13 cellular contexts compared by ENCODE assay signal in the genomic region with DNA sequence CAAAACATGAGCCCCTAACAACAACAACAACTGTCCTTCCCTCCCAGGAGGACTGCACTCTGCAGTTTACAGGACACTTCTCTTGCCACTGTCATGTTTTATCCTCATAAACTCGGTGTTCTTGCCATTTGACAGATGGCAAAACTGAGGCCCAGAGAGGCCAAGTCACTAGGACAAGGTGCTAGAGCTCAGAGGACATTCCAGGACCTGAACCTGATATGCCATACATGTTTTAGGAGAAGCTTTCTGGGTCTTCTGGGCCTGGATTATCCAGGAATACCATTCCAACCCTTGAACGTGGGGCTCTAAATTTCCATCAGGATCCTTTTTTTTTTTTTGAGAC. TPM values are rescaled to one million over a fixed set of nuclear protein-coding genes. Genes with fewer than 3 reads are reported as not detected.
DNase-seq lines count a peak whose midpoint lies in the region; ATAC-seq and TF ChIP-seq lines count a peak whose summit lies in the region.
"Had no signal": no experiment of that assay in that cellular context is flagged by ENCODE, and none has a peak within 500 bp of the region (broad histone marks: within the 10 kb centered on the region; RNA-seq: fewer than 3 reads in every experiment).

No MANE protein-coding gene starts in this region.

- TF ChIP-seq POLR2A in adrenal gland (IDR thresholded peaks at IDR 0.05) = no peak

- H3K4me2 ChIP-seq in parathyroid adenoma (ENCODE audit: low read length) = peak overlapping the region; percentile 73

- TF ChIP-seq CTCF in adrenal gland (IDR thresholded peaks at IDR 0.05) = no peak
- no peak for TF ChIP-seq CTCF in foreskin keratinocyte (conservative IDR thresholded peaks at IDR 0.05)
- TF ChIP-seq CTCF in parathyroid adenoma (IDR thresholded peaks at IDR 0.05) = no peak
- no peak for TF ChIP-seq CTCF in CD8-positive, alpha-beta T cell (IDR thresholded peaks at IDR 0.05)

- H3K4me1 ChIP-seq in ACC112 (ENCODE audit: control insufficient read depth, insufficient read depth, low read length, unreplicated experiment) (peaks cover 10% of the 10 kb centered on the region), adrenal gland (replicated peaks in 1 of 2) (peaks cover 0 to 27% of the 10 kb centered on the region in 2 donors), foreskin keratinocyte (peaks cover 4% of the 10 kb centered on the region), parathyroid adenoma (peaks cover 7% of the 10 kb centered on the region)
- no peaks in the 10 kb centered on the region for H3K4me1 ChIP-seq in CD8-positive, alpha-beta T cell (ENCODE audit: insufficient read depth, low read length)

- H3K4me3 Mint-ChIP-seq in activated CD4-positive, alpha-beta T cell treated with anti-CD3 and anti-CD28 coated beads for 36 hours = no peak overlapping the region
- H3K4me3 Mint-ChIP-seq in CD8-positive, alpha-beta T cell = no peak overlapping the region
- H3K4me3 Mint-ChIP-seq: activated CD4-positive, alpha-beta T cell treated with anti-CD3 and anti-CD28 coated beads, Interleukin-2, amount 10 ng/mL, durations not matched to agents 7 days and 5 days; activated naive CD4-positive, alpha-beta T cell treated with anti-CD3 and anti-CD28 coated beads, Interleukin-2, amount 10 ng/mL, durations not matched to agents 7 days and 5 days; stimulated activated memory B cell treated with anti-CD40 and anti-IgM and Interleukin-4, amounts not matched to agents 10 μg/mL and 1 μg/mL and 100 μg/mL, for 72 hours had no signal

- WGBS in adrenal gland, 4 donors = 69 to 92% (median 80%) methylated on average over 2 of the region's 2 CpGs

- H3K36me3 Mint-ChIP-seq in activated CD4-positive, alpha-beta T cell treated with anti-CD3 and anti-CD28 coated beads for 36 hours (ENCODE audit: low read depth) = no peaks in the 10 kb centered on the region
- no peaks in the 10 kb centered on the region for H3K36me3 Mint-ChIP-seq in CD8-positive, alpha-beta T cell
- H3K36me3 Mint-ChIP-seq: activated naive CD4-positive, alpha-beta T cell treated with anti-CD3 and anti-CD28 coated beads, Interleukin-2, amount 10 ng/mL, durations not matched to agents 7 days and 5 days; stimulated activated memory B cell treated with anti-CD40 and anti-IgM and Interleukin-4, amounts not matched to agents 10 μg/mL and 1 μg/mL and 100 μg/mL, for 72 hours had no signal

- no peak for ATAC-seq in foreskin keratinocyte
- ATAC-seq in activated CD4-positive, alpha-beta T cell treated with anti-CD3 and anti-CD28 coated beads for 36 hours = no peak
- ATAC-seq in CD8-positive, alpha-beta T cell = no peak
- ATAC-seq: stimulated activated memory B cell treated with anti-CD40 and anti-IgM and Interleukin-4, amounts not matched to agents 10 μg/mL and 1 μg/mL and 100 μg/mL, for 72 hours had no signal

- H3K4me3 ChIP-seq in ACC112 (ENCODE audit: low read depth, low read length) = peak overlapping the region; percentile 65
- H3K4me3 ChIP-seq in adrenal gland = peak overlapping the region in 1 of 4 donors; percentile 56
- H3K4me3 ChIP-seq in parathyroid adenoma (ENCODE audit: low read depth, low read length) = peak overlapping the region; percentile 45
- no peak overlapping the region for H3K4me3 ChIP-seq in CD8-positive, alpha-beta T cell (ENCODE audit: low read depth, low read length)

- H3K9me3 Mint-ChIP-seq in activated CD4-positive, alpha-beta T cell treated with anti-CD3 and anti-CD28 coated beads for 36 hours (ENCODE audit: low read depth) = no peaks in the 10 kb centered on the region
- H3K9me3 Mint-ChIP-seq in CD8-positive, alpha-beta T cell = no peaks in the 10 kb centered on the region
- H3K9me3 Mint-ChIP-seq: activated CD4-positive, alpha-beta T cell treated with anti-CD3 and anti-CD28 coated beads, Interleukin-2, amount 10 ng/mL, durations not matched to agents 7 days and 5 days; activated naive CD4-positive, alpha-beta T cell treated with anti-CD3 and anti-CD28 coated beads, Interleukin-2, amount 10 ng/mL, durations not matched to agents 7 days and 5 days; stimulated activated memory B cell treated with anti-CD40 and anti-IgM and Interleukin-4, amounts not matched to agents 10 μg/mL and 1 μg/mL and 100 μg/mL, for 72 hours had no signal

- no peak overlapping the region for H3K27ac ChIP-seq in ACC112 (ENCODE audit: low read depth, low read length)
- H3K27ac ChIP-seq in adrenal gland = peak overlapping the region in 3 of 5 donors; percentile 56 to 83 (median 72)
- H3K27ac ChIP-seq in foreskin keratinocyte = peak overlapping the region; percentile 61
- peak overlapping the region; percentile 92 for H3K27ac ChIP-seq in parathyroid adenoma
- H3K27ac ChIP-seq in CD8-positive, alpha-beta T cell (ENCODE audit: low read depth, low read length) = no peak overlapping the region

- POLR2A ChIA-PET in activated CD4-positive, alpha-beta T cell treated with anti-CD3 and anti-CD28 coated beads for 36 hours (lab: Charles Lee) = no interaction called here
- POLR2A ChIA-PET in CD8-positive, alpha-beta T cell (lab: Charles Lee) = no interaction called here

- intact Hi-C loops in adrenal gland (cut with DNase I) = loop anchor here in 1 of 2 donors (5.0 kb wide), 1 partner anchor 35 kb away; no protein-coding TSS in a partner anchor
- intact Hi-C loops in activated CD4-positive, alpha-beta T cell treated with anti-CD3 and anti-CD28 coated beads for 36 hours (cut with DNase I, micrococcal nuclease) = loop anchor here in 1 of 2 experiments (1.0 kb wide), 1 partner anchor 41 kb away; no protein-coding TSS in a partner anchor
- intact Hi-C loops in CD8-positive, alpha-beta T cell (cut with DNase I, micrococcal nuclease) = no loop called here

- no peak overlapping the region for H3K9ac ChIP-seq in parathyroid adenoma

- H3K9me3 ChIP-seq in adrenal gland (replicated peaks in 1 of 3) = no peaks in the 10 kb centered on the region
- H3K9me3 ChIP-seq in parathyroid adenoma (ENCODE audit: control insufficient read depth, low read length) = no peaks in the 10 kb centered on the region
- no peaks in the 10 kb centered on the region for H3K9me3 ChIP-seq in CD8-positive, alpha-beta T cell (ENCODE audit: low read length)

- no peaks in the 10 kb centered on the region for H3K36me3 ChIP-seq in ACC112 (ENCODE audit: insufficient read depth, low read length)
- no peaks in the 10 kb centered on the region for H3K36me3 ChIP-seq in adrenal gland (replicated peaks in 1 of 2)
- no peaks in the 10 kb centered on the region for H3K36me3 ChIP-seq in parathyroid adenoma (ENCODE audit: control insufficient read depth, insufficient read depth, low read length)
- H3K36me3 ChIP-seq in CD8-positive, alpha-beta T cell (ENCODE audit: insufficient read depth, low read length) = no peaks in the 10 kb centered on the region

- CTCF ChIA-PET in activated CD4-positive, alpha-beta T cell treated with anti-CD3 and anti-CD28 coated beads for 36 hours (lab: Charles Lee) = interaction anchor here (0.7 to 1.2 kb wide), 2 partner anchors 14 to 48 kb away, joined by 3 to 4 read pairs; no protein-coding TSS in a partner anchor
- CTCF ChIA-PET in CD8-positive, alpha-beta T cell (lab: Charles Lee) = interaction anchor here (7.5 kb wide), 1 partner anchor 13 kb away, joined by 85 read pairs; no protein-coding TSS in a partner anchor

- DNase-seq in adrenal gland (no peak), foreskin keratinocyte (no peak), GF-D8 (lab: John Stamatoyannopoulos, UW) (no peak)
- no peak for DNase-seq in activated CD4-positive, alpha-beta T cell treated with anti-CD3 and anti-CD28 coated beads for 36 hours
- no peak for DNase-seq in CD8-positive, alpha-beta T cell
- DNase-seq in stimulated activated CD8-positive, alpha-beta memory T cell treated with anti-CD3 and anti-CD28 coated beads, Interleukin-4, amount 100 ng/mL, for 48 hours = no peak
- DNase-seq: activated CD4-positive, alpha-beta T cell treated with anti-CD3 and anti-CD28 coated beads, Interleukin-2, amount 10 ng/mL, durations not matched to agents 7 days and 5 days; activated naive CD4-positive, alpha-beta T cell treated with anti-CD3 and anti-CD28 coated beads, Interleukin-2, amount 10 ng/mL, durations not matched to agents 7 days and 5 days; NCI-H446; stimulated activated CD4-positive, alpha-beta T cell treated with anti-CD3 and anti-CD28 coated beads, Interleukin-12 subunit alpha, Interleukin-12 subunit beta, amount 100 ng/mL, for 4 hours had no signal

- no peak overlapping the region for H3K27ac Mint-ChIP-seq in activated CD4-positive, alpha-beta T cell treated with anti-CD3 and anti-CD28 coated beads for 36 hours
- no peak overlapping the region for H3K27ac Mint-ChIP-seq in CD8-positive, alpha-beta T cell
- H3K27ac Mint-ChIP-seq: activated CD4-positive, alpha-beta T cell treated with anti-CD3 and anti-CD28 coated beads, Interleukin-2, amount 10 ng/mL, durations not matched to agents 7 days and 5 days; stimulated activated memory B cell treated with anti-CD40 and anti-IgM and Interleukin-4, amounts not matched to agents 10 μg/mL and 1 μg/mL and 100 μg/mL, for 72 hours had no signal

- H3K4me1 Mint-ChIP-seq in activated CD4-positive, alpha-beta T cell treated with anti-CD3 and anti-CD28 coated beads for 36 hours = no peaks in the 10 kb centered on the region
- H3K4me1 Mint-ChIP-seq in CD8-positive, alpha-beta T cell (ENCODE audit: low read depth) = peaks cover 5% of the 10 kb centered on the region
- H3K4me1 Mint-ChIP-seq: stimulated activated memory B cell treated with anti-CD40 and anti-IgM and Interleukin-4, amounts not matched to agents 10 μg/mL and 1 μg/mL and 100 μg/mL, for 72 hours had no signal

- H2AFZ ChIP-seq in ACC112 (ENCODE audit: low read length, unreplicated experiment) (peak overlapping the region; percentile 45), parathyroid adenoma (peak overlapping the region; percentile 90)

- H3K27me3 ChIP-seq in ACC112 (ENCODE audit: insufficient read depth, low read length) = no peaks in the 10 kb centered on the region
- H3K27me3 ChIP-seq in adrenal gland = no peaks in the 10 kb centered on the region
- H3K27me3 ChIP-seq in foreskin keratinocyte = no peaks in the 10 kb centered on the region
- no peaks in the 10 kb centered on the region for H3K27me3 ChIP-seq in parathyroid adenoma (ENCODE audit: control insufficient read depth, insufficient read depth, low read length)
- H3K27me3 ChIP-seq in CD8-positive, alpha-beta T cell (ENCODE audit: insufficient read depth, low read length) = no peaks in the 10 kb centered on the region

- H3K27me3 Mint-ChIP-seq in activated CD4-positive, alpha-beta T cell treated with anti-CD3 and anti-CD28 coated beads for 36 hours = peaks cover under 1% of the 10 kb centered on the region
- H3K27me3 Mint-ChIP-seq in CD8-positive, alpha-beta T cell (ENCODE audit: low read depth) = peaks cover 15% of the 10 kb centered on the region

- H3K79me2 ChIP-seq in ACC112 (ENCODE audit: control insufficient read depth, insufficient read depth, low read length, unreplicated experiment) (no peaks in the 10 kb centered on the region), parathyroid adenoma (no peaks in the 10 kb centered on the region)

RNA-seq across cellular contexts. Expression of gene TENT5B, which starts 19.4 kb away (rescaled TPM):
- total RNA-seq in adrenal gland (1 to 10 TPM in 4 of 8 donors, under 1 TPM in 4; 0.55 to 7.1 (median 1.00) TPM), foreskin keratinocyte (55.8 and 59.5 TPM in 2 replicates)
- polyA plus RNA-seq in adrenal gland (1 to 10 TPM in 2 of 3 donors, under 1 TPM in 1; 0.51 to 2.8 (median 1.2) TPM), foreskin keratinocyte (46.7 and 50.3 TPM in 2 replicates)
- total RNA-seq in activated CD4-positive, alpha-beta T cell treated with anti-CD3 and anti-CD28 coated beads for 36 hours = not detected
- not detected for total RNA-seq in CD8-positive, alpha-beta T cell
- total RNA-seq: activated CD4-positive, alpha-beta T cell treated with anti-CD3 and anti-CD28 coated beads, Interleukin-2, amount 10 ng/mL, durations not matched to agents 7 days and 5 days had no signal

RNA-seq across cellular contexts. Expression of gene TRNP1, which starts 38.6 kb away (rescaled TPM):
- total RNA-seq in adrenal gland = 10 to 100 TPM in 3 of 8 donors, 1 to 10 TPM in 5; 3.9 to 27.8 (median 6.5) TPM
- polyA plus RNA-seq in adrenal gland = 10 to 100 TPM in 1 of 3 donors, 1 to 10 TPM in 2; 4.6 to 11.1 (median 9.0) TPM
- 72.3 and 79.0 TPM in 2 replicates for total RNA-seq in foreskin keratinocyte
- polyA plus RNA-seq in foreskin keratinocyte = 88.9 and 102 TPM in 2 replicates
- under 1 TPM; 0.62 to 0.69 TPM for total RNA-seq in activated CD4-positive, alpha-beta T cell treated with anti-CD3 and anti-CD28 coated beads for 36 hours
- not detected for total RNA-seq in CD8-positive, alpha-beta T cell
- total RNA-seq: activated CD4-positive, alpha-beta T cell treated with anti-CD3 and anti-CD28 coated beads, Interleukin-2, amount 10 ng/mL, durations not matched to agents 7 days and 5 days had no signal

Comparison
In these comparisons a context has a peak if more than half of its experiments do, and no peak if none do; other contexts are left out.
1. H3K27ac ChIP-seq: peak in adrenal gland (3 of 5), foreskin keratinocyte (single experiment) and parathyroid adenoma (single experiment); none in ACC112 (single experiment) and CD8-positive, alpha-beta T cell (single experiment).